Comparison of ENCODE assay signal across 23 cellular contexts in genomic region chr12:57733928-57734327, GRCh38.
"Had no signal": no experiment of that assay in that cellular context is flagged by ENCODE, and none has a peak within 500 bp of the region (broad histone marks: within the 10 kb centered on the region; RNA-seq: fewer than 3 reads in every experiment).

No MANE protein-coding gene starts in this region.

- H3K27ac ChIP-seq: brain microvascular endothelial cell, cardiac muscle cell, WERI-Rb-1 had no signal

- DNase-seq: activated CD4-positive, alpha-beta T cell treated with anti-CD3 and anti-CD28 coated beads for 4 hours; activated CD8-positive, alpha-beta memory T cell treated with anti-CD3 and anti-CD28 coated beads, Interleukin-2, amount 10 ng/mL, durations not matched to agents 7 days and 5 days; activated gamma-delta T cell; activated naive CD4-positive, alpha-beta T cell treated with anti-CD3 and anti-CD28 coated beads, Interleukin-2, amount 10 ng/mL, durations not matched to agents 7 days and 5 days; activated naive CD8-positive, alpha-beta T cell treated with anti-CD3 and anti-CD28 coated beads for 36 hours; activated T-cell treated with anti-CD3 and anti-CD28 coated beads, Interleukin-2, amount 50 U/mL, for 48 hours; brain microvascular endothelial cell; cerebellar nuclear complex; KG1; NCI-H1048; NCI-H1417; NCI-H1930; NCI-H2171 treated with DMSO at 0.1 percent for 48 hours; NCI-H446; NCI-H524; PC-3; SHP77; T-cell had no signal

- H3K4me3 Mint-ChIP-seq: activated CD8-positive, alpha-beta memory T cell treated with anti-CD3 and anti-CD28 coated beads, Interleukin-2, amount 10 ng/mL, durations not matched to agents 7 days and 5 days; activated naive CD4-positive, alpha-beta T cell treated with anti-CD3 and anti-CD28 coated beads, Interleukin-2, amount 10 ng/mL, durations not matched to agents 7 days and 5 days; activated naive CD8-positive, alpha-beta T cell treated with anti-CD3 and anti-CD28 coated beads for 36 hours; activated T-helper 17 cell treated with anti-CD3 and anti-CD28 coated beads, Interleukin-2, amount 50 U/mL, for 72 hours; T-cell had no signal

- H3K4me3 ChIP-seq: cardiac muscle cell had no signal

- H3K36me3 ChIP-seq: brain microvascular endothelial cell, cardiac muscle cell, WERI-Rb-1 had no signal

- H3K27ac Mint-ChIP-seq: activated naive CD4-positive, alpha-beta T cell treated with anti-CD3 and anti-CD28 coated beads, Interleukin-2, amount 10 ng/mL, durations not matched to agents 7 days and 5 days; activated naive CD8-positive, alpha-beta T cell treated with anti-CD3 and anti-CD28 coated beads for 36 hours had no signal

- FAIRE-seq: RCC 7860 had no signal

- H3K27me3 Mint-ChIP-seq: activated CD8-positive, alpha-beta memory T cell treated with anti-CD3 and anti-CD28 coated beads, Interleukin-2, amount 10 ng/mL, durations not matched to agents 7 days and 5 days; activated naive CD4-positive, alpha-beta T cell treated with anti-CD3 and anti-CD28 coated beads, Interleukin-2, amount 10 ng/mL, durations not matched to agents 7 days and 5 days; activated naive CD8-positive, alpha-beta T cell treated with anti-CD3 and anti-CD28 coated beads for 36 hours; activated T-helper 17 cell treated with anti-CD3 and anti-CD28 coated beads, Interleukin-2, amount 50 U/mL, for 72 hours; T-cell had no signal

- H3K9me3 Mint-ChIP-seq: activated naive CD4-positive, alpha-beta T cell treated with anti-CD3 and anti-CD28 coated beads, Interleukin-2, amount 10 ng/mL, durations not matched to agents 7 days and 5 days; activated naive CD8-positive, alpha-beta T cell treated with anti-CD3 and anti-CD28 coated beads for 36 hours; activated T-helper 17 cell treated with anti-CD3 and anti-CD28 coated beads, Interleukin-2, amount 50 U/mL, for 72 hours; T-cell had no signal

- ATAC-seq: activated CD4-positive, CD25-positive, alpha-beta regulatory T cell treated with anti-CD3 and anti-CD28 coated beads, Interleukin-2, amount 50 U/mL, for 24 hours; activated CD8-positive, alpha-beta memory T cell treated with anti-CD3 and anti-CD28 coated beads, Interleukin-2, amount 10 ng/mL, durations not matched to agents 7 days and 5 days; activated T-helper 17 cell treated with anti-CD3 and anti-CD28 coated beads, Interleukin-2, amount 50 U/mL, for 72 hours; PC-3; T-cell had no signal
